ENCODE assay signal across 1 cellular context in genomic region chr16:10981697-10982216, GRCh38.
TF ChIP-seq lines count a peak whose summit lies in the region.

No MANE protein-coding gene starts in this region.

TF ChIP-seq in GM12878, 131 proteins besides CTCF, POLR2A, EP300 and RAD21 (continued from another document):
- TF ChIP-seq BCLAF1 (IDR thresholded peaks at IDR 0.05) (no peak), SUPT20H (IDR thresholded peaks at IDR 0.05; ENCODE audit: borderline replicate concordance, control insufficient read depth, low read depth, low read length) (no peak), MEF2B (IDR thresholded peaks at IDR 0.05; ENCODE audit: partially characterized antibody, poor library complexity, severe bottlenecking) (peak; percentile 99), BRCA1 (IDR thresholded peaks at IDR 0.05; ENCODE audit: low read depth, low read length) (no peak), BMI1 (IDR thresholded peaks at IDR 0.05; ENCODE audit: borderline replicate concordance) (no peak), TBL1XR1 (IDR thresholded peaks at IDR 0.05; ENCODE audit: low read depth, low read length) (no peak), ZNF687 (IDR thresholded peaks at IDR 0.05) (peak; percentile 54)
